ENCODE assay signal across 16 cellular contexts in genomic region chr21:25586242-25586805, GRCh38. TPM values are rescaled to one million over a fixed set of nuclear protein-coding genes. Genes with fewer than 3 reads are reported as not detected.
DNase-seq lines count a peak whose midpoint lies in the region; ATAC-seq lines count a peak whose summit lies in the region.
"Had no signal": no experiment of that assay in that cellular context is flagged by ENCODE, and none has a peak within 500 bp of the region (broad histone marks: within the 10 kb centered on the region; RNA-seq: fewer than 3 reads in every experiment).

No MANE protein-coding gene starts in this region.

- H3K36me3 Mint-ChIP-seq in activated CD4-positive, alpha-beta T cell treated with anti-CD3 and anti-CD28 coated beads for 36 hours (ENCODE audit: low read depth), result peaks cover 65% of the 10 kb centered on the region
- peaks cover 50 to 51% of the 10 kb centered on the region in 2 donors for H3K36me3 Mint-ChIP-seq in CD4-positive, alpha-beta memory T cell
- peaks cover 11% of the 10 kb centered on the region for H3K36me3 Mint-ChIP-seq in IgD-negative memory B cell
- H3K36me3 Mint-ChIP-seq in memory B cell, result peaks cover 33% of the 10 kb centered on the region
- H3K36me3 Mint-ChIP-seq in activated CD4-positive, alpha-beta memory T cell treated with anti-CD3 and anti-CD28 coated beads for 36 hours, result peaks cover 35% of the 10 kb centered on the region

- H3K4me3 Mint-ChIP-seq in activated CD4-positive, alpha-beta T cell treated with anti-CD3 and anti-CD28 coated beads for 36 hours, result no peak overlapping the region
- H3K4me3 Mint-ChIP-seq in CD4-positive, alpha-beta memory T cell, result no peak overlapping the region
- H3K4me3 Mint-ChIP-seq in IgD-negative memory B cell (no peak overlapping the region), memory B cell (no peak overlapping the region)
- H3K4me3 Mint-ChIP-seq in activated CD4-positive, alpha-beta memory T cell treated with anti-CD3 and anti-CD28 coated beads for 36 hours, result no peak overlapping the region

- no peak overlapping the region for H3K4me3 ChIP-seq in CD4-positive, alpha-beta memory T cell (ENCODE audit: low read length in 2 of 2)
- H3K4me3 ChIP-seq: HAP-1, K562 had no signal

- peaks cover 9% of the 10 kb centered on the region for H3K4me1 ChIP-seq in CD4-positive, alpha-beta memory T cell (ENCODE audit: insufficient read depth, low read length)
- H3K4me1 ChIP-seq: HAP-1 had no signal

- no peaks in the 10 kb centered on the region for H3K27me3 ChIP-seq in CD4-positive, alpha-beta memory T cell (ENCODE audit: insufficient read depth, low read length)

- H3K27ac ChIP-seq in CD4-positive, alpha-beta memory T cell (ENCODE audit: low read depth, low read length), result no peak overlapping the region
- H3K27ac ChIP-seq: 22Rv1 had no signal

- H3K27me3 Mint-ChIP-seq in activated CD4-positive, alpha-beta T cell treated with anti-CD3 and anti-CD28 coated beads for 36 hours, result no peaks in the 10 kb centered on the region
- no peaks in the 10 kb centered on the region for H3K27me3 Mint-ChIP-seq in CD4-positive, alpha-beta memory T cell
- H3K27me3 Mint-ChIP-seq in IgD-negative memory B cell (no peaks in the 10 kb centered on the region), memory B cell (no peaks in the 10 kb centered on the region)
- H3K27me3 Mint-ChIP-seq in activated CD4-positive, alpha-beta memory T cell treated with anti-CD3 and anti-CD28 coated beads for 36 hours, result no peaks in the 10 kb centered on the region

- no peaks in the 10 kb centered on the region for H3K9me3 ChIP-seq in CD4-positive, alpha-beta memory T cell (ENCODE audit: control insufficient read depth in 1 of 2, low read length in 2 of 2)
- H3K9me3 ChIP-seq: HAP-1 had no signal

- H3K36me3 ChIP-seq in CD4-positive, alpha-beta memory T cell (ENCODE audit: insufficient read depth, low read length), result peaks cover 14% of the 10 kb centered on the region

- ATAC-seq in activated CD4-positive, alpha-beta T cell treated with anti-CD3 and anti-CD28 coated beads for 36 hours, result no peak
- ATAC-seq in memory B cell (ENCODE audit: low read depth), result no peak
- ATAC-seq: K562 had no signal

- H3K9me3 Mint-ChIP-seq in activated CD4-positive, alpha-beta T cell treated with anti-CD3 and anti-CD28 coated beads for 36 hours (ENCODE audit: low read depth), result no peaks in the 10 kb centered on the region
- no peaks in the 10 kb centered on the region for H3K9me3 Mint-ChIP-seq in CD4-positive, alpha-beta memory T cell
- H3K9me3 Mint-ChIP-seq in IgD-negative memory B cell (no peaks in the 10 kb centered on the region), memory B cell (no peaks in the 10 kb centered on the region)
- no peaks in the 10 kb centered on the region for H3K9me3 Mint-ChIP-seq in activated CD4-positive, alpha-beta memory T cell treated with anti-CD3 and anti-CD28 coated beads for 36 hours

- CTCF ChIA-PET in activated CD4-positive, alpha-beta T cell treated with anti-CD3 and anti-CD28 coated beads for 36 hours (lab: Charles Lee), result interaction anchor here (1.0 kb wide), 1 partner anchor 161 kb away, joined by 3 read pairs; no protein-coding TSS in a partner anchor
- CTCF ChIA-PET in CD4-positive, alpha-beta memory T cell (lab: Charles Lee; ENCODE audit: partially characterized antibody), result interaction anchor here (0.6 kb wide), 1 partner anchor 338 kb away, joined by 5 read pairs; no protein-coding TSS in a partner anchor
- CTCF ChIA-PET in activated CD4-positive, alpha-beta memory T cell treated with anti-CD3 and anti-CD28 coated beads for 36 hours (lab: Charles Lee), result interaction anchor here (0.6 to 1.4 kb wide), 2 partner anchors 122 to 147 kb away, joined by 3 read pairs; no protein-coding TSS in a partner anchor

- H3K4me1 Mint-ChIP-seq in activated CD4-positive, alpha-beta T cell treated with anti-CD3 and anti-CD28 coated beads for 36 hours, result peaks cover 43% of the 10 kb centered on the region
- peaks cover 18 to 47% (median 34%) of the 10 kb centered on the region in 4 donors for H3K4me1 Mint-ChIP-seq in CD4-positive, alpha-beta memory T cell
- H3K4me1 Mint-ChIP-seq in IgD-negative memory B cell (peaks cover 13 to 30% (median 23%) of the 10 kb centered on the region in 3 donors), memory B cell (peaks cover 26% of the 10 kb centered on the region)
- peaks cover 31% of the 10 kb centered on the region for H3K4me1 Mint-ChIP-seq in activated CD4-positive, alpha-beta memory T cell treated with anti-CD3 and anti-CD28 coated beads for 36 hours (ENCODE audit: low read depth)

- POLR2A ChIA-PET in activated CD4-positive, alpha-beta T cell treated with anti-CD3 and anti-CD28 coated beads for 36 hours (lab: Charles Lee), result no interaction called here
- POLR2A ChIA-PET in CD4-positive, alpha-beta memory T cell (lab: Charles Lee; ENCODE audit: partially characterized antibody), result no interaction called here
- POLR2A ChIA-PET in activated CD4-positive, alpha-beta memory T cell treated with anti-CD3 and anti-CD28 coated beads for 36 hours (lab: Charles Lee), result interaction anchor here (0.8 kb wide), 1 partner anchor 35 kb away, joined by 3 read pairs; no protein-coding TSS in a partner anchor

- no peak for DNase-seq in activated CD4-positive, alpha-beta T cell treated with anti-CD3 and anti-CD28 coated beads for 36 hours
- DNase-seq in activated CD4-positive, alpha-beta T cell treated with anti-CD3 and anti-CD28 coated beads for 48 hours, result no peak
- DNase-seq in CD4-positive, alpha-beta memory T cell, result no peak
- no peak for DNase-seq in memory B cell (ENCODE audit: low spot score in 2 of 2)
- DNase-seq in NCI-H446 (lab: John Stamatoyannopoulos, UW), result no peak
- DNase-seq in activated CD4-positive, alpha-beta memory T cell treated with anti-CD3 and anti-CD28 coated beads for 36 hours, result no peak
- no peak for DNase-seq in NCI-H69 (lab: John Stamatoyannopoulos, UW)
- DNase-seq: MV-4-11, NCI-H1417, NCI-H1930, OCI-M1, SHP77 treated with DMSO at 0.1 percent for 48 hours had no signal

- intact Hi-C loops in activated CD4-positive, alpha-beta T cell treated with anti-CD3 and anti-CD28 coated beads for 36 hours (cut with DNase I, micrococcal nuclease), result no loop called here
- intact Hi-C loops in CD4-positive, alpha-beta memory T cell (cut with micrococcal nuclease), result loop anchor here (2.0 kb wide), 1 partner anchor 14 kb away; no protein-coding TSS in a partner anchor
- intact Hi-C loops in activated CD4-positive, alpha-beta memory T cell treated with anti-CD3 and anti-CD28 coated beads for 36 hours (cut with micrococcal nuclease), result no loop called here

- H3K27ac Mint-ChIP-seq in activated CD4-positive, alpha-beta T cell treated with anti-CD3 and anti-CD28 coated beads for 36 hours, result peak overlapping the region; percentile 0
- peak overlapping the region; percentile 4 to 71 (median 37) for H3K27ac Mint-ChIP-seq in CD4-positive, alpha-beta memory T cell
- H3K27ac Mint-ChIP-seq in IgD-negative memory B cell, result peak overlapping the region in 2 of 3 donors; percentile 74 to 76
- peak overlapping the region; percentile 45 for H3K27ac Mint-ChIP-seq in memory B cell
- H3K27ac Mint-ChIP-seq in activated CD4-positive, alpha-beta memory T cell treated with anti-CD3 and anti-CD28 coated beads for 36 hours, result no peak overlapping the region

RNA-seq across cellular contexts. Expression of gene MRPL39, which starts 21.0 kb away (rescaled TPM):
- total RNA-seq in activated CD4-positive, alpha-beta T cell treated with anti-CD3 and anti-CD28 coated beads for 36 hours, result 10 to 100 TPM; 78.4 to 84.5 TPM
- 10 to 100 TPM; 19.1 to 21.2 TPM for total RNA-seq in CD4-positive, alpha-beta memory T cell
- 10 to 100 TPM; 38.5 to 53.0 TPM for polyA plus RNA-seq in CD4-positive, alpha-beta memory T cell
- 36.8 TPM for polyA plus RNA-seq in IgD-negative memory B cell
- total RNA-seq in activated CD4-positive, alpha-beta memory T cell treated with anti-CD3 and anti-CD28 coated beads for 36 hours, result 10 to 100 TPM; 71.7 to 73.6 TPM

RNA-seq across cellular contexts. Expression of gene JAM2, which starts 52.7 kb away (rescaled TPM):
- total RNA-seq in activated CD4-positive, alpha-beta T cell treated with anti-CD3 and anti-CD28 coated beads for 36 hours, result 1 to 10 TPM; 1.1 to 1.2 TPM
- under 1 TPM in 1 of 2 experiments, not detected in 1; 0.67 TPM for total RNA-seq in CD4-positive, alpha-beta memory T cell
- under 1 TPM in 1 of 2 donors, not detected in 1; 0.39 TPM for polyA plus RNA-seq in CD4-positive, alpha-beta memory T cell
- 0.15 TPM for polyA plus RNA-seq in IgD-negative memory B cell
- total RNA-seq in activated CD4-positive, alpha-beta memory T cell treated with anti-CD3 and anti-CD28 coated beads for 36 hours, result 1 to 10 TPM in 1 of 2 experiments, under 1 TPM in 1; 0.58 to 1.2 TPM
- total RNA-seq: K562 had no signal
